1 cellular context compared by ENCODE assay signal in genomic region chr7:104983620-104984539, GRCh38.
TF ChIP-seq lines count a peak whose summit lies in the region.

No MANE protein-coding gene starts in this region.

TF ChIP-seq in GM12878, 131 proteins besides CTCF, POLR2A, EP300 and RAD21 (continued from another document and continues in another):
- TF ChIP-seq REST (IDR thresholded peaks at IDR 0.05; ENCODE audit: low read depth, low read length) (no peak), NR2F1 (conservative IDR thresholded peaks at IDR 0.05) (peak; percentile 86), POLR2AphosphoS5 (IDR thresholded peaks at IDR 0.05; ENCODE audit: low read length) (peak; percentile 98), NR2C2 (IDR thresholded peaks at IDR 0.05; ENCODE audit: borderline replicate concordance, control insufficient read depth, insufficient read length, low read depth) (no peak), ZNF622 (IDR thresholded peaks at IDR 0.05) (no peak), IRF4 (IDR thresholded peaks at IDR 0.05; ENCODE audit: low read depth, low read length) (peak; percentile 58; the same call in 1 of the 2 replicates), TCF12 (IDR thresholded peaks at IDR 0.05; ENCODE audit: low read depth, low read length) (peak; percentile 71), TBL1XR1 (IDR thresholded peaks at IDR 0.05; ENCODE audit: low read depth, low read length) (peak; percentile 52), CHD1 (IDR thresholded peaks at IDR 0.05; ENCODE audit: low read depth, low read length) (no peak), LARP7 (IDR thresholded peaks at IDR 0.05) (peak; percentile 66; the same call in 1 of the 2 replicates), KAT2A (conservative IDR thresholded peaks at IDR 0.05; ENCODE audit: control insufficient read depth, low read depth, low read length) (no peak), CHD2 (IDR thresholded peaks at IDR 0.05; ENCODE audit: borderline replicate concordance, low read depth, low read length) (0 out of 2 replicates have a peak, but pooled peaks have one; percentile 39), SMAD5 (IDR thresholded peaks at IDR 0.05; ENCODE audit: low read depth) (peak; percentile 56), RAD51 (IDR thresholded peaks at IDR 0.05) (no peak), SREBF1 (IDR thresholded peaks at IDR 0.05; ENCODE audit: low read length) (no peak), MTA2 (IDR thresholded peaks at IDR 0.05; ENCODE audit: low read depth) (peak; percentile 57; the same call in 1 of the 2 replicates), KLF5 (IDR thresholded peaks at IDR 0.05; ENCODE audit: partially characterized antibody) (peak; percentile 92), BCLAF1 (IDR thresholded peaks at IDR 0.05) (no peak), SP1 (IDR thresholded peaks at IDR 0.05; ENCODE audit: low read depth, low read length) (no peak), ZBED1 (IDR thresholded peaks at IDR 0.05; ENCODE audit: borderline replicate concordance) (no peak; the same call in 1 of the 2 replicates), TARDBP (IDR thresholded peaks at IDR 0.05; ENCODE audit: borderline replicate concordance) (no peak), NR2C1 (IDR thresholded peaks at IDR 0.05) (peak; percentile 70), EED (IDR thresholded peaks at IDR 0.05; ENCODE audit: low read depth) (peak; percentile 53), BCL3 (IDR thresholded peaks at IDR 0.05; ENCODE audit: borderline replicate concordance, insufficient read depth, low read depth, low read length, poor library complexity, severe bottlenecking) (peak; percentile 87), PML (IDR thresholded peaks at IDR 0.05; ENCODE audit: low read length) (peak; percentile 79), BMI1 (IDR thresholded peaks at IDR 0.05; ENCODE audit: borderline replicate concordance) (no peak), PAX5 (IDR thresholded peaks at IDR 0.05; ENCODE audit: borderline replicate concordance, low read depth, low read length) (peak; percentile 28; the same call in 1 of the 2 replicates), PAX8 (IDR thresholded peaks at IDR 0.05) (peak; percentile 73; the same call in 1 of the 2 replicates), DPF2 (IDR thresholded peaks at IDR 0.05) (peak; percentile 76; the same call in 1 of the 2 replicates), TCF3 (IDR thresholded peaks at IDR 0.05; ENCODE audit: borderline replicate concordance, insufficient read depth, low read depth, low read length) (peak; percentile 76; the same call in 1 of the 2 replicates), POU2F2 (IDR thresholded peaks at IDR 0.05; ENCODE audit: borderline replicate concordance, low read depth, low read length) (peak; percentile 79; the same call in 2 of the 3 replicates), HDAC2 (IDR thresholded peaks at IDR 0.05) (no peak), NFXL1 (IDR thresholded peaks at IDR 0.05; ENCODE audit: borderline replicate concordance) (no peak), SMC3 (IDR thresholded peaks at IDR 0.05; ENCODE audit: borderline replicate concordance, low read length) (peak; percentile 36), MTA3 (IDR thresholded peaks at IDR 0.05; ENCODE audit: borderline replicate concordance, low read length) (0 out of 2 replicates have a peak, but pooled peaks have one; percentile 66), E2F8 (IDR thresholded peaks at IDR 0.05; ENCODE audit: low read depth, partially characterized antibody) (peak; percentile 83), MEF2B (IDR thresholded peaks at IDR 0.05; ENCODE audit: partially characterized antibody, poor library complexity, severe bottlenecking) (no peak), CBFB (IDR thresholded peaks at IDR 0.05; ENCODE audit: low read depth) (no peak; the same call in 1 of the 2 replicates), ATF7 (IDR thresholded peaks at IDR 0.05; ENCODE audit: low read depth) (peak; percentile 37; the same call in 1 of the 2 replicates), CEBPZ (IDR thresholded peaks at IDR 0.05; ENCODE audit: low read depth, low read length) (no peak), POLR2AphosphoS2 (IDR thresholded peaks at IDR 0.05; ENCODE audit: low read depth, low read length) (peak; percentile 95)
- TF ChIP-seq, protein P1, sequence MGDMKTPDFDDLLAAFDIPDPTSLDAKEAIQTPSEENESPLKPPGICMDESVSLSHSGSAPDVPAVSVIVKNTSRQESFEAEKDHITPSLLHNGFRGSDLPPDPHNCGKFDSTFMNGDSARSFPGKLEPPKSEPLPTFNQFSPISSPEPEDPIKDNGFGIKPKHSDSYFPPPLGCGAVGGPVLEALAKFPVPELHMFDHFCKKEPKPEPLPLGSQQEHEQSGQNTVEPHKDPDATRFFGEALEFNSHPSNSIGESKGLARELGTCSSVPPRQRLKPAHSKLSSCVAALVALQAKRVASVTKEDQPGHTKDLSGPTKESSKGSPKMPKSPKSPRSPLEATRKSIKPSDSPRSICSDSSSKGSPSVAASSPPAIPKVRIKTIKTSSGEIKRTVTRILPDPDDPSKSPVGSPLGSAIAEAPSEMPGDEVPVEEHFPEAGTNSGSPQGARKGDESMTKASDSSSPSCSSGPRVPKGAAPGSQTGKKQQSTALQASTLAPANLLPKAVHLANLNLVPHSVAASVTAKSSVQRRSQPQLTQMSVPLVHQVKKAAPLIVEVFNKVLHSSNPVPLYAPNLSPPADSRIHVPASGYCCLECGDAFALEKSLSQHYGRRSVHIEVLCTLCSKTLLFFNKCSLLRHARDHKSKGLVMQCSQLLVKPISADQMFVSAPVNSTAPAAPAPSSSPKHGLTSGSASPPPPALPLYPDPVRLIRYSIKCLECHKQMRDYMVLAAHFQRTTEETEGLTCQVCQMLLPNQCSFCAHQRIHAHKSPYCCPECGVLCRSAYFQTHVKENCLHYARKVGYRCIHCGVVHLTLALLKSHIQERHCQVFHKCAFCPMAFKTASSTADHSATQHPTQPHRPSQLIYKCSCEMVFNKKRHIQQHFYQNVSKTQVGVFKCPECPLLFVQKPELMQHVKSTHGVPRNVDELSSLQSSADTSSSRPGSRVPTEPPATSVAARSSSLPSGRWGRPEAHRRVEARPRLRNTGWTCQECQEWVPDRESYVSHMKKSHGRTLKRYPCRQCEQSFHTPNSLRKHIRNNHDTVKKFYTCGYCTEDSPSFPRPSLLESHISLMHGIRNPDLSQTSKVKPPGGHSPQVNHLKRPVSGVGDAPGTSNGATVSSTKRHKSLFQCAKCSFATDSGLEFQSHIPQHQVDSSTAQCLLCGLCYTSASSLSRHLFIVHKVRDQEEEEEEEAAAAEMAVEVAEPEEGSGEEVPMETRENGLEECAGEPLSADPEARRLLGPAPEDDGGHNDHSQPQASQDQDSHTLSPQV (IDR thresholded peaks at IDR 0.05): peak; percentile 3; the same call in 1 of the 2 replicates
- TF ChIP-seq, protein P2, sequence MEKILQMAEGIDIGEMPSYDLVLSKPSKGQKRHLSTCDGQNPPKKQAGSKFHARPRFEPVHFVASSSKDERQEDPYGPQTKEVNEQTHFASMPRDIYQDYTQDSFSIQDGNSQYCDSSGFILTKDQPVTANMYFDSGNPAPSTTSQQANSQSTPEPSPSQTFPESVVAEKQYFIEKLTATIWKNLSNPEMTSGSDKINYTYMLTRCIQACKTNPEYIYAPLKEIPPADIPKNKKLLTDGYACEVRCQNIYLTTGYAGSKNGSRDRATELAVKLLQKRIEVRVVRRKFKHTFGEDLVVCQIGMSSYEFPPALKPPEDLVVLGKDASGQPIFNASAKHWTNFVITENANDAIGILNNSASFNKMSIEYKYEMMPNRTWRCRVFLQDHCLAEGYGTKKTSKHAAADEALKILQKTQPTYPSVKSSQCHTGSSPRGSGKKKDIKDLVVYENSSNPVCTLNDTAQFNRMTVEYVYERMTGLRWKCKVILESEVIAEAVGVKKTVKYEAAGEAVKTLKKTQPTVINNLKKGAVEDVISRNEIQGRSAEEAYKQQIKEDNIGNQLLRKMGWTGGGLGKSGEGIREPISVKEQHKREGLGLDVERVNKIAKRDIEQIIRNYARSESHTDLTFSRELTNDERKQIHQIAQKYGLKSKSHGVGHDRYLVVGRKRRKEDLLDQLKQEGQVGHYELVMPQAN (conservative IDR thresholded peaks at IDR 0.05): peak; percentile 94; the same call in 1 of the 2 replicates
